16 cellular contexts compared by ENCODE assay signal in genomic region chr5:69202497-69202896, GRCh38. TPM values are rescaled to one million over a fixed set of nuclear protein-coding genes. Genes with fewer than 3 reads are reported as not detected.
DNase-seq lines count a peak whose midpoint lies in the region; ATAC-seq and TF ChIP-seq lines count a peak whose summit lies in the region.
"Had no signal": no experiment of that assay in that cellular context is flagged by ENCODE, and none has a peak within 500 bp of the region (broad histone marks: within the 10 kb centered on the region; RNA-seq: fewer than 3 reads in every experiment).

No MANE protein-coding gene starts in this region.

- no peak for TF ChIP-seq POLR2A in heart left ventricle (IDR thresholded peaks at IDR 0.05)

- no peak overlapping the region for H2AFZ ChIP-seq in GM23248
- H2AFZ ChIP-seq in osteoblast (ENCODE audit: low read length), result no peak overlapping the region

- H3K27ac ChIP-seq in GM23248 (no peak overlapping the region), heart left ventricle (no peak overlapping the region), osteoblast (ENCODE audit: low read depth, low read length) (no peak overlapping the region)
- H3K27ac ChIP-seq: BLaER1 treated with 17β-estradiol and CSF1 and Interleukin-3, amounts not matched to agents 10 nM and 100 nM; HL-60 had no signal

- no peaks in the 10 kb centered on the region for H4K20me1 ChIP-seq in GM23248 (ENCODE audit: insufficient read depth)
- H4K20me1 ChIP-seq in osteoblast (ENCODE audit: insufficient read depth, low read length), result no peaks in the 10 kb centered on the region
- H4K20me1 ChIP-seq: BLaER1 treated with 17β-estradiol and CSF1 and Interleukin-3, amounts not matched to agents 10 nM and 100 nM had no signal

- H3K4me2 ChIP-seq in GM23248 (ENCODE audit: unreplicated experiment) (peak overlapping the region; percentile 3), osteoblast (ENCODE audit: insufficient read depth, low read length) (no peak overlapping the region)
- H3K4me2 ChIP-seq: BLaER1 treated with 17β-estradiol and CSF1 and Interleukin-3, amounts not matched to agents 10 nM and 100 nM had no signal

- H3K36me3 ChIP-seq in GM23248 (ENCODE audit: low read depth), result no peaks in the 10 kb centered on the region
- no peaks in the 10 kb centered on the region for H3K36me3 ChIP-seq in heart left ventricle
- peaks cover 3% of the 10 kb centered on the region for H3K36me3 ChIP-seq in osteoblast (ENCODE audit: insufficient read depth, low read length)

- H3K4me1 ChIP-seq in GM23248 (ENCODE audit: insufficient read depth) (peaks cover 11% of the 10 kb centered on the region; the same call in 1 of the 2 replicates), heart left ventricle (no peaks in the 10 kb centered on the region), osteoblast (ENCODE audit: insufficient read depth, low read length) (no peaks in the 10 kb centered on the region)

- H3K79me2 ChIP-seq in GM23248 (ENCODE audit: insufficient read depth) (no peaks in the 10 kb centered on the region), osteoblast (ENCODE audit: insufficient read depth, low read length) (no peaks in the 10 kb centered on the region)

- TF ChIP-seq CTCF in choroid plexus epithelial cell (conservative IDR thresholded peaks at IDR 0.05; ENCODE audit: low read depth, low read length) (no peak), heart left ventricle (IDR thresholded peaks at IDR 0.05) (no peak), osteoblast (IDR thresholded peaks at IDR 0.05; ENCODE audit: extremely low read depth, low read depth, low read length) (no peak)

- 0 out of 2 replicates have a peak, but pooled peaks cover 5% of the 10 kb centered on the region for H3F3A ChIP-seq in GM23248 (ENCODE audit: insufficient read depth)

- DNase-seq in GM23248, result peak; percentile 16
- peak; percentile 31 for DNase-seq in choroid plexus epithelial cell (ENCODE audit: low read depth)
- no peak for DNase-seq in ureter (ENCODE audit: low spot score)
- DNase-seq in heart left ventricle, result no peak
- no peak for DNase-seq in osteoblast (ENCODE audit: insufficient read length, low spot score, missing footprints)
- DNase-seq: 8988T; Calu3; CD8-positive, alpha-beta T cell; DMS79 treated with DMSO at 0.1 percent for 48 hours; EL; HCEC 1CT had no signal

- no peaks in the 10 kb centered on the region for H3K9me2 ChIP-seq in GM23248 (ENCODE audit: insufficient read depth)

- ATAC-seq in SK-N-SH treated with all-trans-retinoic acid at 6 μM for 48 hours (peak; percentile 61), heart left ventricle (no peak), HG02610 (IDR thresholded peaks at IDR 0.05; ENCODE audit: unreplicated experiment) (no peak)
- ATAC-seq: CD8-positive, alpha-beta T cell; GM12878 had no signal

- H3K27me3 ChIP-seq in GM23248 (replicated peaks; ENCODE audit: insufficient read depth) (no peaks in the 10 kb centered on the region), heart left ventricle (no peaks in the 10 kb centered on the region), osteoblast (ENCODE audit: insufficient read depth, low read length) (no peaks in the 10 kb centered on the region)
- H3K27me3 ChIP-seq: BLaER1 treated with 17β-estradiol and CSF1 and Interleukin-3, amounts not matched to agents 10 nM and 100 nM had no signal

- WGBS in GM23248 (ENCODE audit: low coverage in 1 of 2, low lambda C conversion rate in 2 of 2, missing lambda C conversion rate in 2 of 2), 2 experiments, result 94 to 96% methylated on average over 1 of the region's 1 CpG
- 93 to 100% (median 96%) methylated on average over 1 of the region's 1 CpG for WGBS in heart left ventricle, 4 donors

- H3K9ac ChIP-seq in GM23248, result no peak overlapping the region
- H3K9ac ChIP-seq: BLaER1 treated with 17β-estradiol and CSF1 and Interleukin-3, amounts not matched to agents 10 nM and 100 nM had no signal

- intact Hi-C loops in heart left ventricle (cut with DNase I), result no loop called here

- in situ Hi-C loops in GM23248 (cut with MboI), result no loop called here

- no peak overlapping the region for H3K4me3 ChIP-seq in GM23248
- no peak overlapping the region for H3K4me3 ChIP-seq in choroid plexus epithelial cell (ENCODE audit: low read depth, low read length)
- H3K4me3 ChIP-seq in heart left ventricle, result no peak overlapping the region
- H3K4me3 ChIP-seq in osteoblast (ENCODE audit: insufficient read depth, low read length), result no peak overlapping the region
- H3K4me3 ChIP-seq: BLaER1 treated with 17β-estradiol and CSF1 and Interleukin-3, amounts not matched to agents 10 nM and 100 nM; GM12878 had no signal

- H3K9me3 ChIP-seq in GM23248 (ENCODE audit: low read depth), result no peaks in the 10 kb centered on the region
- no peaks in the 10 kb centered on the region for H3K9me3 ChIP-seq in heart left ventricle
- H3K9me3 ChIP-seq in osteoblast (ENCODE audit: low read depth, low read length), result no peaks in the 10 kb centered on the region
- H3K9me3 ChIP-seq: BLaER1 treated with 17β-estradiol and CSF1 and Interleukin-3, amounts not matched to agents 10 nM and 100 nM had no signal

TF ChIP-seq in SK-N-SH treated with all-trans-retinoic acid at 6 μM for 48 hours, 23 proteins besides CTCF, POLR2A, EP300 and RAD21:
- TF ChIP-seq ISL1 (CRISPR knock-in tag; IDR thresholded peaks at IDR 0.05) (peak; percentile 76), GLIS3 (CRISPR knock-in tag; IDR thresholded peaks at IDR 0.05) (no peak), ARNTL (CRISPR knock-in tag; IDR thresholded peaks at IDR 0.05; ENCODE audit: borderline replicate concordance, low read depth) (no peak)

RNA-seq across cellular contexts. Expression of gene CENPH, which starts 13.1 kb away (rescaled TPM):
- 14.7 and 16.7 TPM in 2 replicates for total RNA-seq in GM23248 (2014; rRNA removed; shearing (Covaris generic))
- 11.0 and 12.5 TPM in 2 replicates for polyA plus RNA-seq in GM23248 (2016; fragmentation: Nextera tagmentation; extraction: Ambion mirVana)
- 4.5 TPM for total RNA-seq in ureter
- 1 to 10 TPM; 1.1 to 6.9 (median 2.7) TPM for total RNA-seq in heart left ventricle
- 1 to 10 TPM; 2.0 to 3.8 TPM for polyA plus RNA-seq in heart left ventricle
- 4.7 and 5.0 TPM in 2 replicates for total RNA-seq in osteoblast

RNA-seq across cellular contexts. Expression of gene CDK7, which starts 32.2 kb away (rescaled TPM):
- 48.9 and 60.4 TPM in 2 replicates for total RNA-seq in GM23248 (2014; rRNA removed; shearing (Covaris generic))
- polyA plus RNA-seq in GM23248 (2016; fragmentation: Nextera tagmentation; extraction: Ambion mirVana), result 55.7 and 58.9 TPM in 2 replicates
- 16.2 TPM for total RNA-seq in ureter
- 10 to 100 TPM in 7 of 9 donors, 1 to 10 TPM in 2; 9.6 to 23.1 (median 14.5) TPM for total RNA-seq in heart left ventricle
- polyA plus RNA-seq in heart left ventricle, result 10 to 100 TPM; 11.6 to 21.1 TPM
- 41.5 and 44.5 TPM in 2 replicates for total RNA-seq in osteoblast

RNA-seq across cellular contexts. Expression of gene CCNB1, which starts 35.5 kb away (rescaled TPM):
- total RNA-seq in GM23248 (2014; rRNA removed; shearing (Covaris generic)), result 66.7 and 73.6 TPM in 2 replicates
- polyA plus RNA-seq in GM23248 (2016; fragmentation: Nextera tagmentation; extraction: Ambion mirVana) (94.3 and 94.6 TPM in 2 replicates), heart left ventricle (1 to 10 TPM; 1.4 to 3.6 TPM)
- total RNA-seq in ureter (5.3 TPM), heart left ventricle (10 to 100 TPM in 1 of 9 donors, 1 to 10 TPM in 8; 1.3 to 22.9 (median 3.8) TPM), osteoblast (19.2 and 22.4 TPM in 2 replicates)

Comparison
In these comparisons a context has a peak if more than half of its experiments do, and no peak if none do; other contexts are left out.
1. DNase-seq: peak in GM23248 (single experiment) and choroid plexus epithelial cell (single experiment); none in ureter (single experiment), heart left ventricle (0 of 5) and osteoblast (single experiment).